33 cellular contexts compared by ENCODE assay signal in the genomic region with DNA sequence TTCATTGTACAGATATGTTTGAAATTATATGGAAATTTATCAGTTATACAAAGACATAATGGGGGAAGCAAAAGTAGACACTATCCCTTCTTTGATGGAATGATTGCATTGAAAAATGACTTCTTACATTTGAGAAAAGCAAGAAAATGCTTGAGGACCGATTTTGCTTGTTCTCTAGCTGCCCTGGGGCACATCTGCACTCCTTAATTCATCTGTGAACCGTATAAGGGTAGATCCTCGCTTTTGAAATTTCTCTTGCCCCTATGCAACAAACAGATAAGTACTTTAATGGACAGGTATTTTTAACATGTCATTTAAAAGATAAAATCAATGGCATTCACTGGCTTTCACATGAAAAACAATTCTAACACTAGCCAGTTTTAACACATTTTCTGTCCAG.
"Had no signal": no experiment of that assay in that cellular context is flagged by ENCODE, and none has a peak within 500 bp of the region (broad histone marks: within the 10 kb centered on the region; RNA-seq: fewer than 3 reads in every experiment).

No MANE protein-coding gene starts in this region.

- H3K9me3 ChIP-seq: MG63 had no signal

- H3K4me3 ChIP-seq: MG63 had no signal

- H3K27me3 ChIP-seq: MG63 had no signal

- DNase-seq: Karpas-422, Kasumi-1, MG63, MM.1S, MV-4-11, NCI-H1048, NCI-H1092, NCI-H1092 treated with DMSO at 0.1 percent for 48 hours, NCI-H1105, NCI-H1105 treated with DMSO at 0.1 percent for 48 hours, NCI-H1417 treated with DMSO at 0.1 percent for 48 hours, NCI-H1436, NCI-H1436 treated with DMSO at 0.1 percent for 48 hours, NCI-H146, NCI-H1694, NCI-H1694 treated with DMSO at 0.1 percent for 48 hours, NCI-H187, NCI-H187 treated with DMSO at 0.1 percent for 48 hours, NCI-H1930, NCI-H2029, NCI-H2029 treated with DMSO at 0.1 percent for 48 hours, NCI-H2081, NCI-H2081 treated with DMSO at 0.1 percent for 48 hours, NCI-H2107, NCI-H2171, NCI-H2171 treated with DMSO at 0.1 percent for 48 hours, NCI-H2227 treated with DMSO at 0.1 percent for 48 hours, NCI-H226, NCI-H345, NCI-H446, NCI-H446 treated with DMSO at 0.1 percent for 48 hours, NCI-H510A, NCI-H510A treated with DMSO at 0.1 percent for 48 hours had no signal
